21 cellular contexts compared by ENCODE assay signal in the genomic region with DNA sequence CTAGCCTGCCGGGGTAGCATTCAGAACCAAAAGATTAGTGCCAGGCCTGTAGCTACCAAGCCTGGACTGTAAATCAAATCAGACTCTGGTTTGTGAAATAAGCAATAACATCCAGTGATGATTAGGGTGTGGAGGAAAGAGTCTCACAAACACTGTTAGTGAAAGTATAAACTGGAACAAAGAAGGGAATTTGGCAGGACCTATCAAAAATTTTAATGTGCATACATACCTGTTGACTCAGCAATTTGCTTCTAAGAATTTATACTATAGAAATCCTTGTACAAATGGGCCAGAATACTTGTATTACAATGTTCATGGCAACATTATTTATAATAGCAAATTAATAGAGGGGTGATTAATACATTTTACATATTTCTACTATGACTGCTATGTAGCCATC.
"Had no signal": no experiment of that assay in that cellular context is flagged by ENCODE, and none has a peak within 500 bp of the region (broad histone marks: within the 10 kb centered on the region; RNA-seq: fewer than 3 reads in every experiment).

No MANE protein-coding gene starts in this region.

- H3K27ac ChIP-seq: SJCRH30 had no signal

- DNase-seq: Karpas-422, KG1, MM.1S, NCI-H1092 treated with DMSO at 0.1 percent for 48 hours, NCI-H1436, NCI-H187, NCI-H2029, NCI-H2081 treated with DMSO at 0.1 percent for 48 hours, NCI-H2171, NCI-H226, NCI-H446, NCI-H510A, NCI-H524 treated with DMSO at 0.1 percent for 48 hours, NCI-H69, NCI-H774, SHP77 treated with DMSO at 0.1 percent for 48 hours, SJCRH30, T-helper 1 cell had no signal

- ATAC-seq: Panc1, Right ventricle myocardium inferior, SK-N-SH treated with all-trans-retinoic acid at 6 μM for 48 hours had no signal

- H3K4me3 ChIP-seq: SJCRH30 had no signal

- H3K9me3 ChIP-seq: SJCRH30 had no signal

- H3K36me3 ChIP-seq: SJCRH30 had no signal
